Comparison of ENCODE assay signal across 9 cellular contexts in genomic region chrX:70434914-70435586, GRCh38. TPM values are rescaled to one million over a fixed set of nuclear protein-coding genes. Genes with fewer than 3 reads are reported as not detected.
DNase-seq lines count a peak whose midpoint lies in the region; ATAC-seq and TF ChIP-seq lines count a peak whose summit lies in the region.
"Had no signal": no experiment of that assay in that cellular context is flagged by ENCODE, and none has a peak within 500 bp of the region (broad histone marks: within the 10 kb centered on the region; RNA-seq: fewer than 3 reads in every experiment).

No MANE protein-coding gene starts in this region.

- DNase-seq in activated T-cell treated with anti-CD3 and anti-CD28 coated beads, Interleukin-2, amount 50 U/mL, for 72 hours: no peak
- no peak for DNase-seq in activated T-cell treated with anti-CD3 and anti-CD28 coated beads, Interleukin-2, amount 50 U/mL, for 48 hours
- DNase-seq in activated T-helper 1 cell treated with anti-CD3 and anti-CD28 coated beads, Interleukin-12 subunit alpha, Interleukin-12 subunit beta, Interleukin-2, Interleukin-4 antibody, amounts not matched to agents 30 ng/mL and 10 ng/mL and 1 ng/mL, durations not matched to agents 14 hours and 24 hours and 36 hours (ENCODE audit: low spot score): no peak
- DNase-seq in iPS DF 6.9 (ENCODE audit: low read depth, low spot score): no peak
- peak; percentile 24 for DNase-seq in stomach
- no peak for DNase-seq in NCI-H2171 treated with DMSO at 0.1 percent for 48 hours (lab: John Stamatoyannopoulos, UW)

- peak overlapping the region; percentile 77 to 90 for H3K4me3 Mint-ChIP-seq in activated T-cell treated with anti-CD3 and anti-CD28 coated beads, Interleukin-2, amount 50 U/mL, for 72 hours
- H3K4me3 Mint-ChIP-seq in activated T-helper 1 cell treated with anti-CD3 and anti-CD28 coated beads, Interleukin-12 subunit alpha, Interleukin-12 subunit beta, Interleukin-2, Interleukin-4 antibody, amounts not matched to agents 30 ng/mL and 10 ng/mL and 1 ng/mL, durations not matched to agents 14 hours and 24 hours and 36 hours: peak overlapping the region; percentile 91

- H3K27ac Mint-ChIP-seq in activated T-cell treated with anti-CD3 and anti-CD28 coated beads, Interleukin-2, amount 50 U/mL, for 72 hours: no peak overlapping the region
- peak overlapping the region; percentile 73 for H3K27ac Mint-ChIP-seq in activated T-helper 1 cell treated with anti-CD3 and anti-CD28 coated beads, Interleukin-12 subunit alpha, Interleukin-12 subunit beta, Interleukin-2, Interleukin-4 antibody, amounts not matched to agents 30 ng/mL and 10 ng/mL and 1 ng/mL, durations not matched to agents 14 hours and 24 hours and 36 hours

- H3K4me3 ChIP-seq in iPS DF 6.9 (ENCODE audit: low read length) (peak overlapping the region; percentile 84; the same call in 1 of the 2 replicates), stomach (peak overlapping the region; percentile 51 to 63 (median 58))

- peaks cover 2% of the 10 kb centered on the region; the same call in 1 of the 2 replicates for H3K4me1 ChIP-seq in iPS DF 6.9 (ENCODE audit: control insufficient read depth, insufficient read depth, low read length)
- peaks cover 0 to 9% (median 4%) of the 10 kb centered on the region in 4 donors for H3K4me1 ChIP-seq in stomach

- no peaks in the 10 kb centered on the region for H3K9me3 ChIP-seq in iPS DF 6.9 (ENCODE audit: control insufficient read depth, insufficient read depth, low read length)
- no peaks in the 10 kb centered on the region for H3K9me3 ChIP-seq in stomach
- H3K9me3 ChIP-seq: body of pancreas had no signal

- H3K9me3 Mint-ChIP-seq in activated T-cell treated with anti-CD3 and anti-CD28 coated beads, Interleukin-2, amount 50 U/mL, for 72 hours: no peaks in the 10 kb centered on the region
- H3K9me3 Mint-ChIP-seq in activated T-helper 1 cell treated with anti-CD3 and anti-CD28 coated beads, Interleukin-12 subunit alpha, Interleukin-12 subunit beta, Interleukin-2, Interleukin-4 antibody, amounts not matched to agents 30 ng/mL and 10 ng/mL and 1 ng/mL, durations not matched to agents 14 hours and 24 hours and 36 hours: no peaks in the 10 kb centered on the region

- H3K27me3 ChIP-seq in iPS DF 6.9 (ENCODE audit: control insufficient read depth, insufficient read depth, low read length) (no peaks in the 10 kb centered on the region), stomach (peaks cover 0 to 6% (median 0%) of the 10 kb centered on the region in 3 donors)
- H3K27me3 ChIP-seq: body of pancreas had no signal

- TF ChIP-seq EP300 in stomach (IDR thresholded peaks at IDR 0.05): no peak

- WGBS in iPS DF 6.9 (ENCODE audit: insufficient coverage, insufficient read length): no CpG with 5 or more reads among the region's 17 CpGs
- 19 to 50% (median 39%) methylated on average over 14 to 17 of the region's 17 CpGs for WGBS in stomach, 5 donors

- no peaks in the 10 kb centered on the region for H3K36me3 Mint-ChIP-seq in activated T-cell treated with anti-CD3 and anti-CD28 coated beads, Interleukin-2, amount 50 U/mL, for 72 hours (ENCODE audit: insufficient read depth in 2 of 2)
- no peaks in the 10 kb centered on the region for H3K36me3 Mint-ChIP-seq in activated T-helper 1 cell treated with anti-CD3 and anti-CD28 coated beads, Interleukin-12 subunit alpha, Interleukin-12 subunit beta, Interleukin-2, Interleukin-4 antibody, amounts not matched to agents 30 ng/mL and 10 ng/mL and 1 ng/mL, durations not matched to agents 14 hours and 24 hours and 36 hours (ENCODE audit: low read depth)

- peaks cover 48% of the 10 kb centered on the region for H3K27me3 Mint-ChIP-seq in activated T-cell treated with anti-CD3 and anti-CD28 coated beads, Interleukin-2, amount 50 U/mL, for 72 hours (ENCODE audit: low read depth)
- H3K27me3 Mint-ChIP-seq in activated T-helper 1 cell treated with anti-CD3 and anti-CD28 coated beads, Interleukin-12 subunit alpha, Interleukin-12 subunit beta, Interleukin-2, Interleukin-4 antibody, amounts not matched to agents 30 ng/mL and 10 ng/mL and 1 ng/mL, durations not matched to agents 14 hours and 24 hours and 36 hours (ENCODE audit: insufficient read depth): peaks cover 12% of the 10 kb centered on the region

- no peak for TF ChIP-seq POLR2A in stomach (IDR thresholded peaks at IDR 0.05)

- ATAC-seq in activated T-cell treated with anti-CD3 and anti-CD28 coated beads, Interleukin-2, amount 50 U/mL, for 72 hours (replicated peaks in 1 of 2): no peak
- ATAC-seq in HG03159 (IDR thresholded peaks at IDR 0.05; ENCODE audit: unreplicated experiment) (no peak), HG03139 (IDR thresholded peaks at IDR 0.05; ENCODE audit: unreplicated experiment) (no peak)

- H3K27ac ChIP-seq in iPS DF 6.9 (ENCODE audit: low read length) (no peak overlapping the region), stomach (peak overlapping the region in 4 of 5 donors; percentile 26 to 85 (median 80))

- peaks cover 16% of the 10 kb centered on the region for H3K4me1 Mint-ChIP-seq in activated T-cell treated with anti-CD3 and anti-CD28 coated beads, Interleukin-2, amount 50 U/mL, for 72 hours (ENCODE audit: low read depth)
- peaks cover 27% of the 10 kb centered on the region for H3K4me1 Mint-ChIP-seq in activated T-helper 1 cell treated with anti-CD3 and anti-CD28 coated beads, Interleukin-12 subunit alpha, Interleukin-12 subunit beta, Interleukin-2, Interleukin-4 antibody, amounts not matched to agents 30 ng/mL and 10 ng/mL and 1 ng/mL, durations not matched to agents 14 hours and 24 hours and 36 hours (ENCODE audit: low read depth)

- peaks cover 3% of the 10 kb centered on the region; the same call in 1 of the 2 replicates for H3K36me3 ChIP-seq in iPS DF 6.9 (ENCODE audit: control insufficient read depth, insufficient read depth, low read length)
- H3K36me3 ChIP-seq in stomach: no peaks in the 10 kb centered on the region

- TF ChIP-seq CTCF in stomach (IDR thresholded peaks at IDR 0.05): no peak

- intact Hi-C loops in activated T-helper 1 cell treated with anti-CD3 and anti-CD28 coated beads, Interleukin-12 subunit alpha, Interleukin-12 subunit beta, Interleukin-2, Interleukin-4 antibody, amounts not matched to agents 30 ng/mL and 10 ng/mL and 1 ng/mL, durations not matched to agents 14 hours and 24 hours and 36 hours (cut with micrococcal nuclease): loop anchor here (1.0 kb wide), 4 partner anchors 21 to 302 kb away; partner anchors contain the start of genes IGBP1 and KIF4A
- intact Hi-C loops in stomach (cut with DNase I; ENCODE audit: low total_unique reads): no loop called here

RNA-seq across cellular contexts. Expression of gene DLG3, which starts 9.6 kb away (rescaled TPM):
- total RNA-seq in activated T-cell treated with anti-CD3 and anti-CD28 coated beads, Interleukin-2, amount 50 U/mL, for 72 hours: 10 to 100 TPM; 43.8 to 48.9 TPM
- total RNA-seq in activated T-helper 1 cell treated with anti-CD3 and anti-CD28 coated beads, Interleukin-12 subunit alpha, Interleukin-12 subunit beta, Interleukin-2, Interleukin-4 antibody, amounts not matched to agents 30 ng/mL and 10 ng/mL and 1 ng/mL, durations not matched to agents 14 hours and 24 hours and 36 hours: 41.5 and 43.5 TPM in 2 replicates
- total RNA-seq in stomach: 10 to 100 TPM; 11.7 to 44.8 (median 24.3) TPM
- 10 to 100 TPM; 15.9 to 25.1 (median 17.7) TPM for polyA plus RNA-seq in stomach

RNA-seq across cellular contexts. Expression of gene GDPD2, which starts 11.9 kb away (rescaled TPM):
- total RNA-seq in activated T-cell treated with anti-CD3 and anti-CD28 coated beads, Interleukin-2, amount 50 U/mL, for 72 hours: under 1 TPM in 1 of 2 donors, not detected in 1; 0.12 TPM
- total RNA-seq in activated T-helper 1 cell treated with anti-CD3 and anti-CD28 coated beads, Interleukin-12 subunit alpha, Interleukin-12 subunit beta, Interleukin-2, Interleukin-4 antibody, amounts not matched to agents 30 ng/mL and 10 ng/mL and 1 ng/mL, durations not matched to agents 14 hours and 24 hours and 36 hours: 0.10 TPM in 1 of 2 replicates, not detected in the other
- total RNA-seq in stomach: 10 to 100 TPM in 1 of 5 donors, 1 to 10 TPM in 1, not detected in 3; 1.3 to 18.2 TPM
- under 1 TPM in 1 of 3 donors, not detected in 2; 0.18 TPM for polyA plus RNA-seq in stomach
